Comparison of ENCODE assay signal across 10 cellular contexts in the genomic region with DNA sequence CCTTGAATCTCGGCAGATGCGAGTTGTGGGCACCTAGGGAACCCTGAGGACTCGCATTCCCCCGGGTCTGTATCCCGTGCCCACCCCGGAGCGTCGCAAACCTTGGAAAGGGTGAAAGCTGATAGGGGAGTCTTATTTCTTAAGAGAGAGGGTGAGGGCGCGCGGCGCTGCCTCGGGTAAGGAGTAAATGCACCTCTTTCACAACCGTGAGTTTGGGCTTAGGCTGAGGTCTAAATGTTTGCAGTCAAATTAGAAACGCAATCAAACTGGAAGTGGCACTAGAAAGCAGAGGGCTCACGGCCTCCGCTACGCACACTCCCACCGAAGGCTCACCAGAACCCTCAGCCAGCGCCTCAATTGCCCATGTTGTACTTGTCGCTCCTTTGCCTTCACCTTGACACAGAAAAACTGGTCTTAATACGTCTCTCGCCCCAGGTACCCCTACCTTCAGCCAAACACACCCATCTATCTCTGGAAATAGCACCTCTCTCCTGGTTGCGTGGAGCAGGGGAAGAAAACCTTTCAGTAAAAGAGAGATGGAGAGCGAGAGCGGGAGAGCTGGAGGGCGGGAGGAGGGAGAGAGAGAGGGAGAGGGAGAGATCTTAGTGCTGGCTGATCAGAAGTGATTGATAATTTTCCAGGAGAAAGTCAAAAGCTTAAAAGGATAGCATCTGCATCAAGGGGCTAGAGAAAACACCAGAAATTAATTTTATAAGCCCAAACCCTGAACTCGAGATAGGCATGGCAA. TPM values are rescaled to one million over a fixed set of nuclear protein-coding genes. Genes with fewer than 3 reads are reported as not detected.
DNase-seq lines count a peak whose midpoint lies in the region; ATAC-seq, FAIRE-seq and TF ChIP-seq lines count a peak whose summit lies in the region.
"Had no signal": no experiment of that assay in that cellular context is flagged by ENCODE, and none has a peak within 500 bp of the region (broad histone marks: within the 10 kb centered on the region; RNA-seq: fewer than 3 reads in every experiment).

No MANE protein-coding gene starts in this region.

- H3K36me3 ChIP-seq in mesenchymal stem cell (ENCODE audit: control insufficient read depth in 1 of 2, insufficient read depth in 2 of 2, low read depth in 1 of 2, low read length in 2 of 2): peaks cover 8 to 13% of the 10 kb centered on the region in 2 experiments
- peaks cover 0 to 4% of the 10 kb centered on the region in 2 donors for H3K36me3 ChIP-seq in thyroid gland

- no peaks in the 10 kb centered on the region for H3K36me3 Mint-ChIP-seq in activated T-cell treated with anti-CD3 and anti-CD28 coated beads, Interleukin-2, amount 50 U/mL, for 24 hours (ENCODE audit: low read depth)

- no peak for FAIRE-seq in GM19239 (lab: Jason Lieb, UNC)
- FAIRE-seq: GM18507 had no signal

- peak overlapping the region; percentile 96 for H2BK120ac ChIP-seq in mesenchymal stem cell (ENCODE audit: low read depth, low read length)

- H3K27me3 ChIP-seq in mesenchymal stem cell (ENCODE audit: control insufficient read depth in 1 of 2, insufficient read depth in 1 of 2, low read length in 2 of 2) (no peaks in the 10 kb centered on the region), thyroid gland (no peaks in the 10 kb centered on the region)

- no peaks in the 10 kb centered on the region for H3K9me3 Mint-ChIP-seq in activated T-cell treated with anti-CD3 and anti-CD28 coated beads, Interleukin-2, amount 50 U/mL, for 24 hours

- no peak overlapping the region for H3K27ac Mint-ChIP-seq in activated T-cell treated with anti-CD3 and anti-CD28 coated beads, Interleukin-2, amount 50 U/mL, for 24 hours

- H2AFZ ChIP-seq in mesenchymal stem cell (ENCODE audit: low read depth, low read length): peak overlapping the region; percentile 3

- no peak for TF ChIP-seq POLR2A in thyroid gland (IDR thresholded peaks at IDR 0.05)

- no peaks in the 10 kb centered on the region for H3K79me1 ChIP-seq in mesenchymal stem cell (replicated peaks; ENCODE audit: low read length, poor library complexity, severe bottlenecking)

- peak overlapping the region; percentile 72 to 82 for H3K4ac ChIP-seq in mesenchymal stem cell (ENCODE audit: low read depth in 1 of 2, low read length in 2 of 2)

- peaks cover 94% of the 10 kb centered on the region for H3K27me3 Mint-ChIP-seq in activated T-cell treated with anti-CD3 and anti-CD28 coated beads, Interleukin-2, amount 50 U/mL, for 24 hours

- H3K27ac ChIP-seq in caudate nucleus (ENCODE audit: low read depth, low read length) (peak overlapping the region; percentile 34), mesenchymal stem cell (ENCODE audit: low read length, poor library complexity, severe bottlenecking) (peak overlapping the region; percentile 58), thyroid gland (peak overlapping the region; percentile 30 to 98 (median 62))

- peak overlapping the region; percentile 92 for H4K8ac ChIP-seq in mesenchymal stem cell (ENCODE audit: low read length)

- no peak overlapping the region for H3K9ac ChIP-seq in mesenchymal stem cell (ENCODE audit: low read length)

- H2BK12ac ChIP-seq in mesenchymal stem cell (ENCODE audit: low read length in 2 of 2): peak overlapping the region; percentile 63 to 94

- no peak overlapping the region for H3K23ac ChIP-seq in mesenchymal stem cell (ENCODE audit: low read length in 2 of 2)

- H3K4me2 ChIP-seq in mesenchymal stem cell (ENCODE audit: low read length, poor library complexity, severe bottlenecking): peak overlapping the region; percentile 89

- H3K4me3 Mint-ChIP-seq in activated T-cell treated with anti-CD3 and anti-CD28 coated beads, Interleukin-2, amount 50 U/mL, for 24 hours: peak overlapping the region; percentile 71

- peak overlapping the region in 1 of 2 experiments; percentile 28 for H3K4me3 ChIP-seq in mesenchymal stem cell (ENCODE audit: insufficient read depth in 1 of 2, low read depth in 1 of 2, low read length in 2 of 2)
- H3K4me3 ChIP-seq in thyroid gland (replicated peaks in 1 of 3): peak overlapping the region in 1 of 3 donors; percentile 19

- H3K18ac ChIP-seq in mesenchymal stem cell (ENCODE audit: low read depth in 1 of 2, low read length in 2 of 2): peak overlapping the region; percentile 77 to 85

- no peak overlapping the region for H2BK15ac ChIP-seq in mesenchymal stem cell (ENCODE audit: low read depth, poor library complexity, severe bottlenecking)

- H3K14ac ChIP-seq in mesenchymal stem cell (ENCODE audit: low read length in 2 of 2): peak overlapping the region in 1 of 2 experiments; percentile 75

- ATAC-seq in HG03457 (IDR thresholded peaks at IDR 0.05; ENCODE audit: unreplicated experiment): no peak
- ATAC-seq in GM18498 (IDR thresholded peaks at IDR 0.05; ENCODE audit: unreplicated experiment): no peak

- intact Hi-C loops in thyroid gland (cut with DNase I): no loop called here

- TF ChIP-seq CTCF in thyroid gland (IDR thresholded peaks at IDR 0.05): no peak

- H2AK5ac ChIP-seq in mesenchymal stem cell (ENCODE audit: low read length, severe bottlenecking): no peak overlapping the region

- H3K9me3 ChIP-seq in mesenchymal stem cell (ENCODE audit: control insufficient read depth, low read length) (no peaks in the 10 kb centered on the region), thyroid gland (no peaks in the 10 kb centered on the region)

- 3% methylated on average over 26 of the region's 28 CpGs for WGBS in mesenchymal stem cell
- 43 to 55% methylated on average over 27 to 28 of the region's 28 CpGs for WGBS in thyroid gland, 2 donors

- H2BK5ac ChIP-seq in mesenchymal stem cell (ENCODE audit: low read depth, low read length, poor library complexity, severe bottlenecking): peak overlapping the region; percentile 36

- DNase-seq in activated T-cell treated with anti-CD3 and anti-CD28 coated beads, Interleukin-2, amount 50 U/mL, for 24 hours: no peak
- DNase-seq in activated T-cell treated with anti-CD3 and anti-CD28 coated beads for 4 hours: no peak
- no peak for DNase-seq in caudate nucleus (lab: John Stamatoyannopoulos, UW)
- peak; percentile 70 for DNase-seq in mesenchymal stem cell
- no peak for DNase-seq in thyroid gland
- DNase-seq in GM19239 (ENCODE audit: insufficient read length, low spot score): no peak
- DNase-seq: NCI-H2081 had no signal

- H3K4me1 Mint-ChIP-seq in activated T-cell treated with anti-CD3 and anti-CD28 coated beads, Interleukin-2, amount 50 U/mL, for 24 hours (ENCODE audit: low read depth): peaks cover 36% of the 10 kb centered on the region

- H3K4me1 ChIP-seq in mesenchymal stem cell (ENCODE audit: control insufficient read depth, insufficient read depth, low read depth, low read length) (peaks cover 13% of the 10 kb centered on the region), thyroid gland (peaks cover 8 to 31% of the 10 kb centered on the region in 2 donors)

- H4K91ac ChIP-seq in mesenchymal stem cell (ENCODE audit: low read length): peak overlapping the region; percentile 98

RNA-seq across cellular contexts. Expression of gene HLX, which starts 1.7 kb away (rescaled TPM):
- 37.2 TPM for polyA plus RNA-seq in mesenchymal stem cell (2013, experiment 1 of 2)
- 35.9 TPM for polyA plus RNA-seq in mesenchymal stem cell (2013, experiment 2 of 2)
- total RNA-seq in thyroid gland: 1 to 10 TPM; 3.1 to 5.1 (median 4.2) TPM
